ENCODE assay signal across 15 cellular contexts in genomic region chr7:81155654-81156373, GRCh38.
A peak's percentile ranks its signal among the peaks of the same experiment; 100 is the strongest.
DNase-seq lines count a peak whose midpoint lies in the region; ATAC-seq and TF ChIP-seq lines count a peak whose summit lies in the region.
"Had no signal": no experiment of that assay in that cellular context is flagged by ENCODE, and none has a peak within 500 bp of the region (broad histone marks: within the 10 kb centered on the region; RNA-seq: fewer than 3 reads in every experiment).

No MANE protein-coding gene starts in this region.

- no peaks in the 10 kb centered on the region for H3K79me1 ChIP-seq in H9 (ENCODE audit: insufficient read depth, low read depth, low read length, poor library complexity, severe bottlenecking)

- WGBS in H9 (ENCODE audit: extremely low coverage, insufficient read length, low lambda C conversion rate): no CpG with 5 or more reads among the region's 4 CpGs

- no peak overlapping the region for H2BK5ac ChIP-seq in H9 (ENCODE audit: insufficient read length, low read length)

- H3K4me2 ChIP-seq in H9 (ENCODE audit: insufficient read depth, insufficient read length, low read length) (peak overlapping the region; percentile 8), neural progenitor cell (peak overlapping the region; percentile 10)

- H4K91ac ChIP-seq in H9 (ENCODE audit: insufficient read length, low read depth, low read length): no peak overlapping the region

- peak overlapping the region in 2 of 3 experiments; percentile 31 to 57; a peak in 5 of 7 replicates for H3K27ac Mint-ChIP-seq in H9
- peak overlapping the region; percentile 16 for H3K27ac Mint-ChIP-seq in neural progenitor cell
- H3K27ac Mint-ChIP-seq: activated CD8-positive, alpha-beta T cell treated with anti-CD3 and anti-CD28 coated beads, Interleukin-2, amount 10 ng/mL, durations not matched to agents 7 days and 5 days; stimulated activated naive CD8-positive, alpha-beta T cell treated with anti-CD3 and anti-CD28 coated beads, Interleukin-15, Interleukin-2, amounts not matched to agents 100 ng/mL and 50 ng/mL, for 24 hours had no signal

- H3K23me2 ChIP-seq in H9 (ENCODE audit: insufficient read length, low read depth, low read length, poor library complexity, severe bottlenecking): no peaks in the 10 kb centered on the region

- H3K9me3 Mint-ChIP-seq in H9 (no peaks in the 10 kb centered on the region), neural progenitor cell (no peaks in the 10 kb centered on the region)

- no peak for TF ChIP-seq CTCF in H9 (conservative IDR thresholded peaks at IDR 0.05)
- TF ChIP-seq CTCF in neural progenitor cell (IDR thresholded peaks at IDR 0.05): no peak

- no peak overlapping the region for H4K5ac ChIP-seq in H9 (ENCODE audit: insufficient read length, low read depth, low read length)

- H3K36me3 Mint-ChIP-seq in H9 (ENCODE audit: insufficient read depth in 1 of 3, low read depth in 3 of 3) (no peaks in the 10 kb centered on the region), neural progenitor cell (no peaks in the 10 kb centered on the region)

- H3K9me3 ChIP-seq in H9 (ENCODE audit: control insufficient read depth, low read depth, low read length): no peaks in the 10 kb centered on the region
- H3K9me3 ChIP-seq in iPS-18a (ENCODE audit: control insufficient read depth, low read depth, low read length): no peaks in the 10 kb centered on the region
- no peaks in the 10 kb centered on the region for H3K9me3 ChIP-seq in neural progenitor cell (ENCODE audit: low read depth)

- H3K36me3 ChIP-seq in iPS-18a (ENCODE audit: control insufficient read depth, low read depth, low read length) (no peaks in the 10 kb centered on the region), neural progenitor cell (no peaks in the 10 kb centered on the region)

- H2BK120ac ChIP-seq in H9 (ENCODE audit: low read depth, low read length, poor library complexity, severe bottlenecking): no peak overlapping the region

- H3K56ac ChIP-seq in H9 (ENCODE audit: insufficient read length, low read depth, low read length): no peak overlapping the region

- H3K4me3 Mint-ChIP-seq in H9 (peak overlapping the region in 1 of 2 experiments; percentile 12; a peak in 2 of 5 replicates), neural progenitor cell (no peak overlapping the region)
- H3K4me3 Mint-ChIP-seq: activated CD8-positive, alpha-beta T cell treated with anti-CD3 and anti-CD28 coated beads, Interleukin-2, amount 10 ng/mL, durations not matched to agents 7 days and 5 days; stimulated activated naive CD8-positive, alpha-beta T cell treated with anti-CD3 and anti-CD28 coated beads, Interleukin-15, Interleukin-2, amounts not matched to agents 100 ng/mL and 50 ng/mL, for 24 hours had no signal

- no peak overlapping the region for H3K18ac ChIP-seq in H9 (ENCODE audit: insufficient read length, low read depth, low read length)

- no peaks in the 10 kb centered on the region for H4K20me1 ChIP-seq in H9 (ENCODE audit: control insufficient read depth, insufficient read depth, insufficient read length)
- no peaks in the 10 kb centered on the region for H4K20me1 ChIP-seq in neural progenitor cell (ENCODE audit: low read depth)

- no peak overlapping the region for H3K23ac ChIP-seq in H9 (ENCODE audit: insufficient read length, low read depth, low read length)

- ATAC-seq in HG03442 (IDR thresholded peaks at IDR 0.05; ENCODE audit: unreplicated experiment): no peak
- ATAC-seq in left ventricle myocardium superior: no peak
- ATAC-seq: activated CD8-positive, alpha-beta T cell treated with anti-CD3 and anti-CD28 coated beads, Interleukin-2, amount 10 ng/mL, durations not matched to agents 7 days and 5 days had no signal

- H3F3A ChIP-seq in neural progenitor cell (ENCODE audit: low read depth): no peaks in the 10 kb centered on the region

- H2AK5ac ChIP-seq in H9 (ENCODE audit: insufficient read length, low read length): no peak overlapping the region

- H3K4me1 ChIP-seq in H9 (ENCODE audit: insufficient read depth, low read length): peaks cover 3% of the 10 kb centered on the region; the same call in 1 of the 2 replicates
- peaks cover 36% of the 10 kb centered on the region for H3K4me1 ChIP-seq in iPS-18a (ENCODE audit: control insufficient read depth, low read depth, low read length)
- H3K4me1 ChIP-seq in neural progenitor cell: peaks cover 41% of the 10 kb centered on the region

- H4K8ac ChIP-seq in H9 (replicated peaks; ENCODE audit: insufficient read length, low read depth, low read length): no peak overlapping the region

- H3K27me3 ChIP-seq in H9 (ENCODE audit: insufficient read depth, low read length) (no peaks in the 10 kb centered on the region), iPS-18a (ENCODE audit: control insufficient read depth, insufficient read depth, low read length) (no peaks in the 10 kb centered on the region), neural progenitor cell (no peaks in the 10 kb centered on the region)

- no peak overlapping the region for H3K9ac ChIP-seq in H9 (ENCODE audit: extremely low read depth, insufficient read length, low read length)
- no peak overlapping the region for H3K9ac ChIP-seq in iPS-18a (ENCODE audit: low read length)
- H3K9ac ChIP-seq in neural progenitor cell: no peak overlapping the region

- no peaks in the 10 kb centered on the region for H3K27me3 Mint-ChIP-seq in H9 (ENCODE audit: low read depth)
- no peaks in the 10 kb centered on the region for H3K27me3 Mint-ChIP-seq in neural progenitor cell (ENCODE audit: insufficient read depth, low read depth)
- H3K27me3 Mint-ChIP-seq: stimulated activated naive CD8-positive, alpha-beta T cell treated with anti-CD3 and anti-CD28 coated beads, Interleukin-15, Interleukin-2, amounts not matched to agents 100 ng/mL and 50 ng/mL, for 24 hours had no signal

- H3K27ac ChIP-seq in H9 (ENCODE audit: insufficient read length, low read depth, low read length) (no peak overlapping the region), iPS-18a (ENCODE audit: low read length) (no peak overlapping the region), neural progenitor cell (no peak overlapping the region)

- no peak overlapping the region for H3T11ph ChIP-seq in H9 (ENCODE audit: low read length)

- no peak for DNase-seq in H9
- DNase-seq in SW480 (ENCODE audit: low spot score): peak; percentile 88
- DNase-seq in neural progenitor cell (ENCODE audit: low spot score): no peak
- no peak for DNase-seq in NCI-H82 treated with DMSO at 0.1 percent for 48 hours (lab: John Stamatoyannopoulos, UW; ENCODE audit: unreplicated experiment)
- DNase-seq in DMS 273 (lab: John Stamatoyannopoulos, UW; ENCODE audit: unreplicated experiment): no peak
- DNase-seq in left ventricle myocardium superior: no peak
- DNase-seq: activated CD8-positive, alpha-beta T cell treated with anti-CD3 and anti-CD28 coated beads, Interleukin-2, amount 10 ng/mL, durations not matched to agents 7 days and 5 days; C1 segment of cervical spinal cord; hippocampal formation; NCI-H1092 treated with DMSO at 0.1 percent for 48 hours; NCI-H226; T1000 had no signal

- H3K4me3 ChIP-seq in iPS-18a (ENCODE audit: low read length): peak overlapping the region; percentile 26
- H3K4me3 ChIP-seq in neural progenitor cell: no peak overlapping the region

- no peak overlapping the region for H2BK15ac ChIP-seq in H9 (ENCODE audit: low read depth, low read length)

- no peak overlapping the region for H3K4ac ChIP-seq in H9 (ENCODE audit: low read depth, low read length)

- no peak overlapping the region for H3K14ac ChIP-seq in H9 (ENCODE audit: insufficient read depth, low read length)

- no peak overlapping the region for H2BK12ac ChIP-seq in H9 (ENCODE audit: insufficient read length, low read depth, low read length)

- H2BK20ac ChIP-seq in H9 (ENCODE audit: low read depth, low read length, poor library complexity, severe bottlenecking): no peak overlapping the region

- intact Hi-C loops in left ventricle myocardium superior (cut with micrococcal nuclease): no loop called here

- H3K79me2 ChIP-seq in H9 (ENCODE audit: insufficient read depth, low read length) (no peaks in the 10 kb centered on the region), neural progenitor cell (ENCODE audit: low read depth) (no peaks in the 10 kb centered on the region)

- peaks cover 49 to 50% of the 10 kb centered on the region in 2 experiments for H3K4me1 Mint-ChIP-seq in H9
- peaks cover 52% of the 10 kb centered on the region for H3K4me1 Mint-ChIP-seq in neural progenitor cell

- H2AFZ ChIP-seq in H9 (ENCODE audit: low read length): no peak overlapping the region
- no peak overlapping the region for H2AFZ ChIP-seq in neural progenitor cell (replicated peaks)
